ENCODE assay signal across 15 cellular contexts in the genomic region with DNA sequence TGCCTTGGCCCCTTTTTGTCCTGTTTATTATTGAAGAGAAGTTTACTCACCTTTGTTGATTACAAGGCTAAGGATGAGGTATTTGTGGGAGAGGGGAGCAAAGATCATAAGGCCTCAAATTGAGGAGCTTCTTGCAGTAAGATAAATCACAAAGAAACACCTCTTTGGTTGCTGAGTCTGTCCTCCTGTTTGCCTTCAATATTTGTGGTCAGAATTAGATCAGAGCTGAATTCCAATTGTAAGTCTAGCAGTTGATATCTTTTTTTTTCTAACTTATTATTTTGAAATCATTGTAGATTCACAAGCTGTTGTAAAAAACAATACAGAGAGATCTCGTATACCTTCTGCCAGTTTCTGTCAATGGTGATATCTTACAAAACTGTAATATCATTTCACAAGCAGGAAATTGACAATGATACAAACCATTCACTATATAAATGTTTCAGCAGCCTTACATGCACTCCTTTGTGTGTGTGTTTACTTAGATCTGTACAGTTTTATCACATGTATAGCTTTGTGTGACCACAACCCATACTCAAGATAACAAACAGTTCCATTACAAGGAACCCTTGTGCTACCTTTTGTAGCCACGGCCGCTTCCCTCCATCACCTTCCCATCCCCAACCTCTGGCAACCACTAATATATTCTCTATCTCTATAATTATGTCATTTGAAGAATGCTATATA.
A peak's percentile ranks its signal among the peaks of the same experiment; 100 is the strongest.
DNase-seq lines count a peak whose midpoint lies in the region; ATAC-seq and TF ChIP-seq lines count a peak whose summit lies in the region.
"Had no signal": no experiment of that assay in that cellular context is flagged by ENCODE, and none has a peak within 500 bp of the region (broad histone marks: within the 10 kb centered on the region; RNA-seq: fewer than 3 reads in every experiment).

No MANE protein-coding gene starts in this region.

- TF ChIP-seq RAD21 in IMR-90 (IDR thresholded peaks at IDR 0.05; ENCODE audit: low read length): no peak

- H4K91ac ChIP-seq in IMR-90 (ENCODE audit: insufficient read depth, low read depth, low read length) (no peak overlapping the region), mesenchymal stem cell (ENCODE audit: low read length) (no peak overlapping the region)

- H3K18ac ChIP-seq in IMR-90 (ENCODE audit: low read depth, low read length) (no peak overlapping the region), mesenchymal stem cell (ENCODE audit: low read depth in 1 of 2, low read length in 2 of 2) (no peak overlapping the region)

- no peak overlapping the region for H3K14ac ChIP-seq in IMR-90 (replicated peaks; ENCODE audit: low read depth, low read length)
- no peak overlapping the region for H3K14ac ChIP-seq in mesenchymal stem cell (ENCODE audit: low read length in 2 of 2)

- dilution Hi-C loops in IMR-90 (cut with HindIII; ENCODE audit: low sequenced_read_pairs, unreplicated experiment): no loop called here

- no peak overlapping the region for H2AK9ac ChIP-seq in IMR-90 (replicated peaks; ENCODE audit: low read depth, low read length, poor library complexity)

- H2BK12ac ChIP-seq in mesenchymal stem cell (ENCODE audit: low read length in 2 of 2): no peak overlapping the region

- peaks cover 37% of the 10 kb centered on the region for H3K36me3 ChIP-seq in IMR-90 (ENCODE audit: control insufficient read depth, insufficient read depth, low read length)
- H3K36me3 ChIP-seq in mesenchymal stem cell (ENCODE audit: control insufficient read depth in 1 of 2, insufficient read depth in 2 of 2, low read depth in 1 of 2, low read length in 2 of 2): peaks cover 22 to 91% of the 10 kb centered on the region in 2 experiments

- intact Hi-C loops in IMR-90 (cut with micrococcal nuclease): no loop called here

- H3K4me3 ChIP-seq in IMR-90 (ENCODE audit: insufficient read depth, low read depth, low read length) (no peak overlapping the region), choroid plexus epithelial cell (ENCODE audit: low read depth, low read length) (no peak overlapping the region), mesenchymal stem cell (ENCODE audit: insufficient read depth in 1 of 2, low read depth in 1 of 2, low read length in 2 of 2) (no peak overlapping the region)

- H2BK5ac ChIP-seq in IMR-90 (ENCODE audit: low read depth, low read length, poor library complexity, severe bottlenecking) (no peak overlapping the region), mesenchymal stem cell (ENCODE audit: low read depth, low read length, poor library complexity, severe bottlenecking) (no peak overlapping the region)

- BruUV-seq in IMR-90 (replicated peaks; lab: Mats Ljungman, UMichigan): no TSS peak

- no peak overlapping the region for H3K23ac ChIP-seq in IMR-90 (ENCODE audit: low read depth, low read length)
- no peak overlapping the region for H3K23ac ChIP-seq in mesenchymal stem cell (ENCODE audit: low read length in 2 of 2)

- ATAC-seq in IMR-90 (ENCODE audit: low read depth): peak; percentile 42; the same call in 1 of the 2 replicates

- H2BK15ac ChIP-seq in IMR-90 (ENCODE audit: low read depth, low read length) (no peak overlapping the region), mesenchymal stem cell (ENCODE audit: low read depth, poor library complexity, severe bottlenecking) (no peak overlapping the region)

- peaks cover 10% of the 10 kb centered on the region for H3K9me1 ChIP-seq in IMR-90 (ENCODE audit: insufficient read depth, low read length)

- H3K4me1 ChIP-seq in IMR-90 (ENCODE audit: control insufficient read depth, insufficient read depth, low read length) (peaks cover 8% of the 10 kb centered on the region; the same call in 1 of the 2 replicates), mesenchymal stem cell (ENCODE audit: control insufficient read depth, insufficient read depth, low read depth, low read length) (no peaks in the 10 kb centered on the region)

- no peaks in the 10 kb centered on the region for H4K20me1 ChIP-seq in IMR-90 (ENCODE audit: insufficient read depth, low read length)

- H2AK5ac ChIP-seq in IMR-90 (ENCODE audit: low read depth, low read length) (no peak overlapping the region), mesenchymal stem cell (ENCODE audit: low read length, severe bottlenecking) (no peak overlapping the region)

- POLR2A ChIA-PET in IMR-90 (lab: Charles Lee; ENCODE audit: unreplicated experiment): interaction anchor here (0.6 kb wide), 1 partner anchor 46 kb away, joined by 3 read pairs; no protein-coding TSS in a partner anchor

- CTCF ChIA-PET in IMR-90 (lab: Yijun Ruan, JAX): no interaction called here

- no peak overlapping the region for H4K5ac ChIP-seq in IMR-90 (ENCODE audit: low read depth, low read length)

- no peak for TF ChIP-seq POLR2A in IMR-90 (IDR thresholded peaks at IDR 0.05; ENCODE audit: low read depth, low read length)

- H3K56ac ChIP-seq in IMR-90 (ENCODE audit: extremely low read depth, insufficient read depth, low read length): no peak overlapping the region

- no peak overlapping the region for H2BK20ac ChIP-seq in IMR-90 (ENCODE audit: low read depth, low read length)

- TF ChIP-seq CTCF in IMR-90 (conservative IDR thresholded peaks at IDR 0.05; ENCODE audit: low read depth, low read length) (no peak), choroid plexus epithelial cell (conservative IDR thresholded peaks at IDR 0.05; ENCODE audit: low read depth, low read length) (no peak)

- no peak overlapping the region; the same call in 1 of the 2 replicates for H3K27ac ChIP-seq in IMR-90 (ENCODE audit: insufficient read depth, low read length)
- no peak overlapping the region for H3K27ac ChIP-seq in mesenchymal stem cell (ENCODE audit: low read length, poor library complexity, severe bottlenecking)
- H3K27ac ChIP-seq: KMS-11 had no signal

- H4K8ac ChIP-seq in IMR-90 (ENCODE audit: low read depth in 2 of 2, low read length in 2 of 2) (no peak overlapping the region; a peak in 1 of 4 replicates), mesenchymal stem cell (ENCODE audit: low read length) (no peak overlapping the region)

- in situ Hi-C loops in IMR-90 (cut with MboI; ENCODE audit: low sequenced_read_pairs): no loop called here

- no peaks in the 10 kb centered on the region for H3K9me3 ChIP-seq in IMR-90 (ENCODE audit: control insufficient read depth, insufficient read depth, low read length)
- H3K9me3 ChIP-seq in mesenchymal stem cell (ENCODE audit: control insufficient read depth, low read length): no peaks in the 10 kb centered on the region
- H3K9me3 ChIP-seq: BE2C, SK-N-SH had no signal

- H2BK120ac ChIP-seq in IMR-90 (ENCODE audit: low read depth, low read length) (no peak overlapping the region), mesenchymal stem cell (ENCODE audit: low read depth, low read length) (no peak overlapping the region)

- H3K9ac ChIP-seq in IMR-90 (ENCODE audit: low read depth, low read length): no peak overlapping the region
- peak overlapping the region; percentile 23 for H3K9ac ChIP-seq in mesenchymal stem cell (ENCODE audit: low read length)
- H3K9ac ChIP-seq: KMS-11, SK-N-SH had no signal

- peaks cover 22 to 48% of the 10 kb centered on the region in 2 experiments for H3K79me1 ChIP-seq in IMR-90 (ENCODE audit: low read depth in 1 of 2, low read length in 2 of 2)
- H3K79me1 ChIP-seq in mesenchymal stem cell (replicated peaks; ENCODE audit: low read length, poor library complexity, severe bottlenecking): peaks cover 9% of the 10 kb centered on the region

- H3K4me2 ChIP-seq in IMR-90 (ENCODE audit: low read depth, low read length): no peak overlapping the region; the same call in 1 of the 2 replicates
- no peak overlapping the region for H3K4me2 ChIP-seq in mesenchymal stem cell (ENCODE audit: low read length, poor library complexity, severe bottlenecking)
- H3K4me2 ChIP-seq: KMS-11, SK-N-SH had no signal

- H3K4ac ChIP-seq in IMR-90 (ENCODE audit: low read depth, low read length) (no peak overlapping the region), mesenchymal stem cell (ENCODE audit: low read depth in 1 of 2, low read length in 2 of 2) (no peak overlapping the region)

- H2AFZ ChIP-seq in IMR-90 (replicated peaks; ENCODE audit: low read length, poor library complexity) (no peak overlapping the region), mesenchymal stem cell (ENCODE audit: low read depth, low read length) (no peak overlapping the region)

- peak; percentile 55 for DNase-seq in IMR-90
- DNase-seq in NCI-H748 (lab: John Stamatoyannopoulos, UW; ENCODE audit: unreplicated experiment): peak; percentile 78
- DNase-seq in choroid plexus epithelial cell (ENCODE audit: low read depth): peak; percentile 72
- peak; percentile 20 for DNase-seq in mesenchymal stem cell
- no peak for DNase-seq in effector CD4-positive, alpha-beta T cell
- DNase-seq in NCI-H526 treated with DMSO at 0.1 percent for 48 hours (lab: John Stamatoyannopoulos, UW): no peak
- no peak for DNase-seq in D341Med (ENCODE audit: low spot score)
- DNase-seq: BE2C; CD4-positive, alpha-beta memory T cell; NCI-H1092 treated with DMSO at 0.1 percent for 48 hours; NCI-H2081 treated with DMSO at 0.1 percent for 48 hours; NCI-H345; NCI-H82; SK-N-SH had no signal

- H3K27me3 ChIP-seq in IMR-90 (ENCODE audit: control insufficient read depth, insufficient read depth, low read length) (no peaks in the 10 kb centered on the region), mesenchymal stem cell (ENCODE audit: control insufficient read depth in 1 of 2, insufficient read depth in 1 of 2, low read length in 2 of 2) (no peaks in the 10 kb centered on the region)
- H3K27me3 ChIP-seq: BE2C had no signal

- WGBS in IMR-90 (ENCODE audit: extremely low coverage in 2 of 2, insufficient read length in 1 of 2), 2 experiments: no CpG with 5 or more reads among the region's 3 CpGs
- WGBS in mesenchymal stem cell: 100% methylated on average over 1 of the region's 3 CpGs

TF ChIP-seq in IMR-90, 13 proteins besides CTCF, POLR2A, EP300 and RAD21:
- TF ChIP-seq RFX5 (IDR thresholded peaks at IDR 0.05; ENCODE audit: low read depth, low read length): no peak
TF ChIP-seq in IMR-90: peak in this region for 0.

Comparison
In these comparisons a context has a peak if more than half of its experiments do, and no peak if none do; other contexts are left out.
1. DNase-seq: peak in IMR-90 (single experiment), NCI-H748 (single experiment), choroid plexus epithelial cell (single experiment) and mesenchymal stem cell (single experiment); none in effector CD4-positive, alpha-beta T cell (single experiment), NCI-H526 treated with DMSO at 0.1 percent for 48 hours (single experiment) and D341Med (single experiment).